ENCODE assay signal across 2 cellular contexts in the genomic region with DNA sequence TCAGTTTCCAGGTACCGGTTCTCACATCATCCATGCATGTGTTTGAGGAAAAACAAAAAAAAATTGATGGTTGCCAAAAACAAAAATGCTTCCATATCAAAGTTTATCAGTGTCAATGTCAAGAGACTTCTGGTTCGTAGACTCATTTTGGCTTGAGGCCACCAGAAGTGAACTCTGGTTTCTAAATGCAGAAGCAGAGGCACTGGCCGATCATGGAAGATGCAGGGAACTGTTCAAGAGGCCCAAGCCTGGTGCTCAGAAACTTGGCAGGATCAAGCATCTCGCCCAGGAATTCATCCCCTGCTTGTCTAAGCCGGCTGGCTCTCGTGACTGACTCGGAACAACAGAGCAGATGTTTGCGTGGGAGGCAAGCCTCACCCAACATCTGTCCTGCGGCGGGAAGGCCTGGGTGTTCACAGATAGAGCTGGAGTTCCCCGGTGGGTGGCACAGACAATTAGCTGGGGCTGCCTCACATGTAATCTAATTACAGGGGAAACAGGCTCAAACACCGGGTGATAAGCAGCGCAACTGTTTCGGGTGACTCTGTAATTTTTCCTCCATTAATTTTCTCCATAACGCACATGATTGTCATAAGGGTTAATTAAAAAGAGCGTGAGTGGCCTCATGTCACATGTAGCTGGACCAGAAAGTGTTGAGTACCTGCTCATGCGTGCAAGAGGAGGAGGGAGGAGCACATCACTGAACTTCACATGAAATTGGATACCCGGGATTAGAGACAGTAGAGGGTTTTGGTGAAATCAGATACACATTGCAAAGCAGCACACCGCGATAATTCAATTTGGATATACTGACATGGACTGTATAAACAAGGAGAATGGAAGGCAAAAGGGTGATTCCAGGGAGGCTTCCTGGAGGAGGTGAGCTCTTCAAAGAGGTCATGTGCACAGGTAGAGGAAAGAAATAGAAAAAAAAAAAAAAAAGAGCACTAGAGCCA.
TF ChIP-seq lines count a peak whose summit lies in the region.

No MANE protein-coding gene starts in this region.

TF ChIP-seq in Ishikawa, 13 proteins besides CTCF, POLR2A, EP300 and RAD21 (continued from another document):
- TF ChIP-seq, protein P1, sequence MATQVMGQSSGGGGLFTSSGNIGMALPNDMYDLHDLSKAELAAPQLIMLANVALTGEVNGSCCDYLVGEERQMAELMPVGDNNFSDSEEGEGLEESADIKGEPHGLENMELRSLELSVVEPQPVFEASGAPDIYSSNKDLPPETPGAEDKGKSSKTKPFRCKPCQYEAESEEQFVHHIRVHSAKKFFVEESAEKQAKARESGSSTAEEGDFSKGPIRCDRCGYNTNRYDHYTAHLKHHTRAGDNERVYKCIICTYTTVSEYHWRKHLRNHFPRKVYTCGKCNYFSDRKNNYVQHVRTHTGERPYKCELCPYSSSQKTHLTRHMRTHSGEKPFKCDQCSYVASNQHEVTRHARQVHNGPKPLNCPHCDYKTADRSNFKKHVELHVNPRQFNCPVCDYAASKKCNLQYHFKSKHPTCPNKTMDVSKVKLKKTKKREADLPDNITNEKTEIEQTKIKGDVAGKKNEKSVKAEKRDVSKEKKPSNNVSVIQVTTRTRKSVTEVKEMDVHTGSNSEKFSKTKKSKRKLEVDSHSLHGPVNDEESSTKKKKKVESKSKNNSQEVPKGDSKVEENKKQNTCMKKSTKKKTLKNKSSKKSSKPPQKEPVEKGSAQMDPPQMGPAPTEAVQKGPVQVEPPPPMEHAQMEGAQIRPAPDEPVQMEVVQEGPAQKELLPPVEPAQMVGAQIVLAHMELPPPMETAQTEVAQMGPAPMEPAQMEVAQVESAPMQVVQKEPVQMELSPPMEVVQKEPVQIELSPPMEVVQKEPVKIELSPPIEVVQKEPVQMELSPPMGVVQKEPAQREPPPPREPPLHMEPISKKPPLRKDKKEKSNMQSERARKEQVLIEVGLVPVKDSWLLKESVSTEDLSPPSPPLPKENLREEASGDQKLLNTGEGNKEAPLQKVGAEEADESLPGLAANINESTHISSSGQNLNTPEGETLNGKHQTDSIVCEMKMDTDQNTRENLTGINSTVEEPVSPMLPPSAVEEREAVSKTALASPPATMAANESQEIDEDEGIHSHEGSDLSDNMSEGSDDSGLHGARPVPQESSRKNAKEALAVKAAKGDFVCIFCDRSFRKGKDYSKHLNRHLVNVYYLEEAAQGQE (IDR thresholded peaks at IDR 0.05; ENCODE audit: low read depth), result no peak
- TF ChIP-seq FOXM1 (IDR thresholded peaks at IDR 0.05; ENCODE audit: borderline replicate concordance, low read depth), result no peak
- TF ChIP-seq ZBTB7A (IDR thresholded peaks at IDR 0.05; ENCODE audit: low read depth), result no peak
- TF ChIP-seq TEAD4 (IDR thresholded peaks at IDR 0.05), result peak; percentile 56

TF ChIP-seq in K562, 482 proteins besides CTCF, POLR2A, EP300 and RAD21 (continued from another document and continues in another):
- TF ChIP-seq FOXJ2 (tag; IDR thresholded peaks at IDR 0.05) (peak; percentile 80; the same call in 1 of the 2 replicates), ZNF764 (CRISPR knock-in tag; IDR thresholded peaks at IDR 0.05; ENCODE audit: low read depth) (no peak), ZBED1 (IDR thresholded peaks at IDR 0.05) (peak; percentile 81; the same call in 1 of the 2 replicates), POLR2AphosphoS5 (IDR thresholded peaks at IDR 0.05; ENCODE audit: control insufficient read depth, insufficient read depth, low read depth, low read length) (peak; percentile 97), TBL1XR1 (IDR thresholded peaks at IDR 0.05; ENCODE audit: low read length in 2 of 2) (peak; percentile 66 to 85; a peak in 3 of 4 replicates), TEAD1 (CRISPR knock-in tag; IDR thresholded peaks at IDR 0.05) (peak in 1 of 2 experiments; percentile 80; a peak in 1 of 4 replicates), E2F3 (CRISPR knock-in tag; IDR thresholded peaks at IDR 0.05) (peak; percentile 76), HDGF (IDR thresholded peaks at IDR 0.05) (no peak), HDAC3 (IDR thresholded peaks at IDR 0.05; ENCODE audit: borderline replicate concordance, partially characterized antibody) (peak; percentile 89), ZNF445 (CRISPR knock-in tag; IDR thresholded peaks at IDR 0.05; ENCODE audit: low read depth) (peak; percentile 28; the same call in 1 of the 2 replicates), PHF20 (IDR thresholded peaks at IDR 0.05; ENCODE audit: partially characterized antibody) (no peak), ATF1 (CRISPR knock-in tag; IDR thresholded peaks at IDR 0.05) (no peak), ATF1 (tag; IDR thresholded peaks at IDR 0.05) (peak; percentile 64), BHLHE40 (IDR thresholded peaks at IDR 0.05; ENCODE audit: low read length) (peak; percentile 99), ETV5 (CRISPR knock-in tag; IDR thresholded peaks at IDR 0.05; ENCODE audit: low read depth) (peak; percentile 79; the same call in 1 of the 2 replicates), BCOR (IDR thresholded peaks at IDR 0.05) (peak; percentile 81), ELF1 (tag; IDR thresholded peaks at IDR 0.05) (peak; percentile 60; the same call in 1 of the 2 replicates), JUND (IDR thresholded peaks at IDR 0.05; ENCODE audit: borderline replicate concordance, low read depth, low read length) (peak; percentile 63), JUND (tag; IDR thresholded peaks at IDR 0.05; ENCODE audit: borderline replicate concordance, low read depth, low read length) (no peak), SMARCC2 (IDR thresholded peaks at IDR 0.05; ENCODE audit: low read depth) (peak; percentile 79), RBM25 (IDR thresholded peaks at IDR 0.05; ENCODE audit: low read depth, low read length, severe bottlenecking) (no peak), NELFE (IDR thresholded peaks at IDR 0.05; ENCODE audit: insufficient read depth, insufficient read length) (no peak), NR2C1 (IDR thresholded peaks at IDR 0.05) (no peak), NR2C1 (tag; IDR thresholded peaks at IDR 0.05) (peak; percentile 57), NR1H2 (CRISPR knock-in tag; IDR thresholded peaks at IDR 0.05) (no peak), NR2C2 (CRISPR knock-in tag; IDR thresholded peaks at IDR 0.05) (no peak), NR2C2 (tag; IDR thresholded peaks at IDR 0.05) (peak; percentile 21; the same call in 1 of the 2 replicates), CC2D1A (IDR thresholded peaks at IDR 0.05) (peak; percentile 89; the same call in 1 of the 2 replicates), ZNF165 (CRISPR knock-in tag; IDR thresholded peaks at IDR 0.05; ENCODE audit: borderline replicate concordance) (no peak), ZKSCAN8 (CRISPR knock-in tag; IDR thresholded peaks at IDR 0.05) (peak; percentile 91), SMARCA4 (IDR thresholded peaks at IDR 0.05) (peak; percentile 89), FOXM1 (IDR thresholded peaks at IDR 0.05; ENCODE audit: low read depth) (peak; percentile 88), FOXM1 (CRISPR knock-in tag; IDR thresholded peaks at IDR 0.05; ENCODE audit: low read depth) (no peak), OTX1 (CRISPR knock-in tag; IDR thresholded peaks at IDR 0.05) (0 out of 2 replicates have a peak, but pooled peaks have one; percentile 33), ELF4 (CRISPR knock-in tag; IDR thresholded peaks at IDR 0.05) (peak; percentile 86), POLR2AphosphoS2 (IDR thresholded peaks at IDR 0.05; ENCODE audit: low read length) (no peak), ZZZ3 (IDR thresholded peaks at IDR 0.05) (no peak), SRSF1 (IDR thresholded peaks at IDR 0.05; ENCODE audit: low read depth, low read length) (no peak), TRIM24 (IDR thresholded peaks at IDR 0.05) (peak; percentile 98), CBFA2T3 (IDR thresholded peaks at IDR 0.05) (peak; percentile 99)
- TF ChIP-seq, protein P2, sequence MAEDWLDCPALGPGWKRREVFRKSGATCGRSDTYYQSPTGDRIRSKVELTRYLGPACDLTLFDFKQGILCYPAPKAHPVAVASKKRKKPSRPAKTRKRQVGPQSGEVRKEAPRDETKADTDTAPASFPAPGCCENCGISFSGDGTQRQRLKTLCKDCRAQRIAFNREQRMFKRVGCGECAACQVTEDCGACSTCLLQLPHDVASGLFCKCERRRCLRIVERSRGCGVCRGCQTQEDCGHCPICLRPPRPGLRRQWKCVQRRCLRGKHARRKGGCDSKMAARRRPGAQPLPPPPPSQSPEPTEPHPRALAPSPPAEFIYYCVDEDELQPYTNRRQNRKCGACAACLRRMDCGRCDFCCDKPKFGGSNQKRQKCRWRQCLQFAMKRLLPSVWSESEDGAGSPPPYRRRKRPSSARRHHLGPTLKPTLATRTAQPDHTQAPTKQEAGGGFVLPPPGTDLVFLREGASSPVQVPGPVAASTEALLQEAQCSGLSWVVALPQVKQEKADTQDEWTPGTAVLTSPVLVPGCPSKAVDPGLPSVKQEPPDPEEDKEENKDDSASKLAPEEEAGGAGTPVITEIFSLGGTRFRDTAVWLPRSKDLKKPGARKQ (CRISPR knock-in tag; IDR thresholded peaks at IDR 0.05), result no peak
- TF ChIP-seq, protein P3, sequence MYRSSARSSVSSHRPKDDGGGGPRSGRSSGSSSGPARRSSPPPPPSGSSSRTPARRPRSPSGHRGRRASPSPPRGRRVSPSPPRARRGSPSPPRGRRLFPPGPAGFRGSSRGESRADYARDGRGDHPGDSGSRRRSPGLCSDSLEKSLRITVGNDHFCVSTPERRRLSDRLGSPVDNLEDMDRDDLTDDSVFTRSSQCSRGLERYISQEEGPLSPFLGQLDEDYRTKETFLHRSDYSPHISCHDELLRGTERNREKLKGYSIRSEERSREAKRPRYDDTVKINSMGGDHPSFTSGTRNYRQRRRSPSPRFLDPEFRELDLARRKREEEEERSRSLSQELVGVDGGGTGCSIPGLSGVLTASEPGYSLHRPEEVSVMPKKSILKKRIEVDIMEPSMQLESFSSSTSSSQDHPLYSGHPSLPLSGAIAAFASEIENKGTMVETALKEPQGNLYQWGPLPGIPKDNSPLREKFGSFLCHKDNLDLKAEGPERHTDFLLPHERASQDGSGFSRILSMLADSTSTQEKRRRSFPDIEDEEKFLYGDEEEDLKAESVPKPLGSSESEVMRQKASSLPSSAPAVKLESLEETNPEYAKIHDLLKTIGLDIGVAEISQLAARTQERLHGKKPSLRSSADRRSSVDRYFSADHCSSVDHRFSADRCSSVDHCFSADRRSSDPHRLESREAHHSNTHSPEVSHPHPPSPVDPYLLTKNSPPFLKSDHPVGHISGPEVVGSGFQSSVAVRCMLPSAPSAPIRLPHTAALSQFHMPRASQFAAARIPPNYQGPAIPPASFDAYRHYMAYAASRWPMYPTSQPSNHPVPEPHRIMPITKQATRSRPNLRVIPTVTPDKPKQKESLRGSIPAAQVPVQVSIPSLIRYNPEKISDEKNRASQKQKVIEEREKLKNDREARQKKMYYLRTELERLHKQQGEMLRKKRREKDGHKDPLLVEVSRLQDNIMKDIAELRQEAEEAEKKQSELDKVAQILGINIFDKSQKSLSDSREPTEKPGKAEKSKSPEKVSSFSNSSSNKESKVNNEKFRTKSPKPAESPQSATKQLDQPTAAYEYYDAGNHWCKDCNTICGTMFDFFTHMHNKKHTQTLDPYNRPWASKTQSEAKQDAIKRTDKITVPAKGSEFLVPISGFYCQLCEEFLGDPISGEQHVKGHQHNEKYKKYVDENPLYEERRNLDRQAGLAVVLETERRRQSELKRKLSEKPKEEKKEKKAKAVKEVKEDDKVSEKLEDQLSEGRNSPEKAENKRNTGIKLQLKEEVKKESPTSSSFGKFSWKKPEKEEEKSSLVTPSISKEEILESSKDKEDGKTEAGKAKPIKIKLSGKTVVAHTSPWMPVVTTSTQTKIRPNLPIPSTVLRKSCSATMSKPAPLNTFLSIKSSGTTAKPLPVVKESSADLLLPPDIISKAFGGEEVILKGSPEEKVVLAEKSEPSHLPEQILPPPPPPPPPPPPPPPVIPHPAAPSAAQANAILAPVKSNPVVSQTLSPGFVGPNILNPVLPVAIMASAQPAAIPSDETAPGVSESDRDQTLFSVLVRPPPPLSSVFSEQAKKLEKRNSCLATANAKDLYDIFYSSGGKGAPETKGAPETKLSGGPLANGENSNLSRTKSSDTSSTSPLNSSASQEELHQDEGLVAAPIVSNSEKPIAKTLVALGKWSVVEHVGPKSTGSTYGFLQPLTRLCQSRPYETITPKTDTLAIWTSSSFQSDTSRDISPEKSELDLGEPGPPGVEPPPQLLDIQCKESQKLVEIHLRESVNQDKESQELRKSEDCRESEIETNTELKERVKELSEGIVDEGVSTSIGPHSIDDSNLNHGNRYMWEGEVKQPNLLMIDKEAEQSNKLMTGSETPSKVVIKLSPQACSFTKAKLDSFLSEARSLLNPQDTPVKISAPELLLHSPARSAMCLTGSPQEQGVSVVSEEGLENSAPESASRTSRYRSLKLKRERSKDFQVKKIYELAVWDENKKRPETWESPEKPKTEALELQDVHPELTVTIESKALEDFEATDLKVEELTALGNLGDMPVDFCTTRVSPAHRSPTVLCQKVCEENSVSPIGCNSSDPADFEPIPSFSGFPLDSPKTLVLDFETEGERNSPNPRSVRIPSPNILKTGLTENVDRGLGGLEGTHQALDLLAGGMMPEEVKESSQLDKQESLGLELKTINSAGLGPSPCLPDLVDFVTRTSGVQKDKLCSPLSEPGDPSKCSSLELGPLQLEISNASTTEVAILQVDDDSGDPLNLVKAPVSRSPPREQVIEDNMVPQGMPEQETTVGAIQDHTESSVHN (IDR thresholded peaks at IDR 0.05; ENCODE audit: borderline replicate concordance in 1 of 2, low read depth in 1 of 2), result 0 out of 4 replicates have a peak, but pooled peaks of 1 of the 2 experiments have one; percentile 72
- TF ChIP-seq, protein P4, sequence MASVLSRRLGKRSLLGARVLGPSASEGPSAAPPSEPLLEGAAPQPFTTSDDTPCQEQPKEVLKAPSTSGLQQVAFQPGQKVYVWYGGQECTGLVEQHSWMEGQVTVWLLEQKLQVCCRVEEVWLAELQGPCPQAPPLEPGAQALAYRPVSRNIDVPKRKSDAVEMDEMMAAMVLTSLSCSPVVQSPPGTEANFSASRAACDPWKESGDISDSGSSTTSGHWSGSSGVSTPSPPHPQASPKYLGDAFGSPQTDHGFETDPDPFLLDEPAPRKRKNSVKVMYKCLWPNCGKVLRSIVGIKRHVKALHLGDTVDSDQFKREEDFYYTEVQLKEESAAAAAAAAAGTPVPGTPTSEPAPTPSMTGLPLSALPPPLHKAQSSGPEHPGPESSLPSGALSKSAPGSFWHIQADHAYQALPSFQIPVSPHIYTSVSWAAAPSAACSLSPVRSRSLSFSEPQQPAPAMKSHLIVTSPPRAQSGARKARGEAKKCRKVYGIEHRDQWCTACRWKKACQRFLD (CRISPR knock-in tag; IDR thresholded peaks at IDR 0.05), result peak; percentile 98
- TF ChIP-seq, protein P5, sequence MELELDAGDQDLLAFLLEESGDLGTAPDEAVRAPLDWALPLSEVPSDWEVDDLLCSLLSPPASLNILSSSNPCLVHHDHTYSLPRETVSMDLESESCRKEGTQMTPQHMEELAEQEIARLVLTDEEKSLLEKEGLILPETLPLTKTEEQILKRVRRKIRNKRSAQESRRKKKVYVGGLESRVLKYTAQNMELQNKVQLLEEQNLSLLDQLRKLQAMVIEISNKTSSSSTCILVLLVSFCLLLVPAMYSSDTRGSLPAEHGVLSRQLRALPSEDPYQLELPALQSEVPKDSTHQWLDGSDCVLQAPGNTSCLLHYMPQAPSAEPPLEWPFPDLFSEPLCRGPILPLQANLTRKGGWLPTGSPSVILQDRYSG (tag; conservative IDR thresholded peaks at IDR 0.05; ENCODE audit: low read depth), result 0 out of 2 replicates have a peak, but pooled peaks have one; percentile 57
